In genomic region chr13:112955956-112956355, GRCh38 we compare ENCODE assay signal across 30 cellular contexts. TPM values are rescaled to one million over a fixed set of nuclear protein-coding genes. Genes with fewer than 3 reads are reported as not detected.
"Had no signal": no experiment of that assay in that cellular context is flagged by ENCODE, and none has a peak within 500 bp of the region (broad histone marks: within the 10 kb centered on the region; RNA-seq: fewer than 3 reads in every experiment).

No MANE protein-coding gene starts in this region.

- H3K36me3 Mint-ChIP-seq: activated naive CD4-positive, alpha-beta T cell treated with anti-CD3 and anti-CD28 coated beads, Interleukin-2, amount 50 U/mL, for 72 hours had no signal

- ATAC-seq: activated naive CD4-positive, alpha-beta T cell treated with anti-CD3 and anti-CD28 coated beads, Interleukin-2, amount 50 U/mL, for 72 hours; body of pancreas; PC-3 had no signal

- H3K27ac Mint-ChIP-seq: activated CD4-positive, alpha-beta memory T cell treated with anti-CD3 and anti-CD28 coated beads, Interleukin-2, amount 10 ng/mL, durations not matched to agents 7 days and 5 days; activated naive CD4-positive, alpha-beta T cell treated with anti-CD3 and anti-CD28 coated beads for 36 hours; activated naive CD4-positive, alpha-beta T cell treated with anti-CD3 and anti-CD28 coated beads, Interleukin-2, amount 50 U/mL, for 72 hours; activated T-cell treated with anti-CD3 and anti-CD28 coated beads, Interleukin-2, amount 50 U/mL, for 24 hours; activated T-helper 1 cell treated with anti-CD3 and anti-CD28 coated beads, Interleukin-12 subunit alpha, Interleukin-12 subunit beta, Interleukin-2, Interleukin-4 antibody, amounts not matched to agents 30 ng/mL and 10 ng/mL and 1 ng/mL, durations not matched to agents 14 hours and 24 hours and 36 hours had no signal

- H3K27ac ChIP-seq: adrenal gland, body of pancreas, breast epithelium, KMS-11, Peyer's patch, VCaP had no signal

- H3K4me1 ChIP-seq: adrenal gland, breast epithelium, Peyer's patch had no signal

- H3K36me3 ChIP-seq: adrenal gland, breast epithelium, Peyer's patch had no signal

- H3K4me3 Mint-ChIP-seq: activated CD4-positive, alpha-beta memory T cell treated with anti-CD3 and anti-CD28 coated beads, Interleukin-2, amount 10 ng/mL, durations not matched to agents 7 days and 5 days; activated naive CD4-positive, alpha-beta T cell treated with anti-CD3 and anti-CD28 coated beads for 36 hours; activated T-cell treated with anti-CD3 and anti-CD28 coated beads, Interleukin-2, amount 50 U/mL, for 24 hours; activated T-helper 1 cell treated with anti-CD3 and anti-CD28 coated beads, Interleukin-12 subunit alpha, Interleukin-12 subunit beta, Interleukin-2, Interleukin-4 antibody, amounts not matched to agents 30 ng/mL and 10 ng/mL and 1 ng/mL, durations not matched to agents 14 hours and 24 hours and 36 hours had no signal

- H3K4me1 Mint-ChIP-seq: activated CD4-positive, alpha-beta memory T cell treated with anti-CD3 and anti-CD28 coated beads, Interleukin-2, amount 10 ng/mL, durations not matched to agents 7 days and 5 days had no signal

- H3K4me2 ChIP-seq: KMS-11 had no signal

- H3K9me3 Mint-ChIP-seq: activated CD4-positive, alpha-beta memory T cell treated with anti-CD3 and anti-CD28 coated beads, Interleukin-2, amount 10 ng/mL, durations not matched to agents 7 days and 5 days; activated naive CD4-positive, alpha-beta T cell treated with anti-CD3 and anti-CD28 coated beads for 36 hours; activated naive CD4-positive, alpha-beta T cell treated with anti-CD3 and anti-CD28 coated beads, Interleukin-2, amount 50 U/mL, for 72 hours; activated T-cell treated with anti-CD3 and anti-CD28 coated beads, Interleukin-2, amount 50 U/mL, for 24 hours; activated T-helper 1 cell treated with anti-CD3 and anti-CD28 coated beads, Interleukin-12 subunit alpha, Interleukin-12 subunit beta, Interleukin-2, Interleukin-4 antibody, amounts not matched to agents 30 ng/mL and 10 ng/mL and 1 ng/mL, durations not matched to agents 14 hours and 24 hours and 36 hours had no signal

- H3K27me3 ChIP-seq: adrenal gland, body of pancreas, breast epithelium, Peyer's patch had no signal

- DNase-seq: activated CD4-positive, alpha-beta memory T cell treated with anti-CD3 and anti-CD28 coated beads, Interleukin-2, amount 10 ng/mL, durations not matched to agents 7 days and 5 days; activated CD4-positive, alpha-beta T cell treated with anti-CD3 and anti-CD28 coated beads for 1 hour; activated CD4-positive, alpha-beta T cell treated with anti-CD3 and anti-CD28 coated beads for 48 hours; activated CD4-positive, CD25-positive, alpha-beta regulatory T cell; activated gamma-delta T cell treated with Interleukin-2 at 50 U/mL for 16 hours; activated naive CD4-positive, alpha-beta T cell treated with anti-CD3 and anti-CD28 coated beads for 36 hours; activated T-cell treated with anti-CD3 and anti-CD28 coated beads, Interleukin-2, amount 50 U/mL, for 24 hours; adrenal gland; body of pancreas; NCI-H1092 treated with DMSO at 0.1 percent for 48 hours; NCI-H1417; NCI-H146; NCI-H2081 treated with DMSO at 0.1 percent for 48 hours; NCI-H226; NCI-H446 treated with DMSO at 0.1 percent for 48 hours; NCI-H524 treated with DMSO at 0.1 percent for 48 hours; NK-92 treated with Interleukin-12 subunit alpha and Interleukin-12 subunit beta, amount 100 ng/mL, for 24 hours; PC-3; SIG-M5; SW 1271; T-helper 1 cell; T-helper 2 cell; T-helper 9 cell had no signal

- H3K4me3 ChIP-seq: adrenal gland, body of pancreas, breast epithelium, Peyer's patch had no signal

RNA-seq across cellular contexts. Expression of gene MCF2L, which starts 13.1 kb away (rescaled TPM):
- total RNA-seq: activated T-helper 1 cell treated with anti-CD3 and anti-CD28 coated beads, Interleukin-12 subunit alpha, Interleukin-12 subunit beta, Interleukin-2, Interleukin-4 antibody, amounts not matched to agents 30 ng/mL and 10 ng/mL and 1 ng/mL, durations not matched to agents 14 hours and 24 hours and 36 hours; M059J had no signal
